1 cellular context compared by ENCODE assay signal in genomic region chr3:156551746-156552145, GRCh38.
A peak's percentile ranks its signal among the peaks of the same experiment; 100 is the strongest.
TF ChIP-seq lines count a peak whose summit lies in the region.

No MANE protein-coding gene starts in this region.

TF ChIP-seq in GM12878, 131 proteins besides CTCF, POLR2A, EP300 and RAD21 (continued from another document):
- TF ChIP-seq IKZF2 (IDR thresholded peaks at IDR 0.05) (0 out of 4 replicates have a peak, but pooled peaks of 1 of the 2 experiments have one; percentile 13), IKZF1 (conservative IDR thresholded peaks at IDR 0.05) (0 out of 2 replicates have a peak, but pooled peaks have one; percentile 12)
